ENCODE assay signal across 8 cellular contexts in the genomic region with DNA sequence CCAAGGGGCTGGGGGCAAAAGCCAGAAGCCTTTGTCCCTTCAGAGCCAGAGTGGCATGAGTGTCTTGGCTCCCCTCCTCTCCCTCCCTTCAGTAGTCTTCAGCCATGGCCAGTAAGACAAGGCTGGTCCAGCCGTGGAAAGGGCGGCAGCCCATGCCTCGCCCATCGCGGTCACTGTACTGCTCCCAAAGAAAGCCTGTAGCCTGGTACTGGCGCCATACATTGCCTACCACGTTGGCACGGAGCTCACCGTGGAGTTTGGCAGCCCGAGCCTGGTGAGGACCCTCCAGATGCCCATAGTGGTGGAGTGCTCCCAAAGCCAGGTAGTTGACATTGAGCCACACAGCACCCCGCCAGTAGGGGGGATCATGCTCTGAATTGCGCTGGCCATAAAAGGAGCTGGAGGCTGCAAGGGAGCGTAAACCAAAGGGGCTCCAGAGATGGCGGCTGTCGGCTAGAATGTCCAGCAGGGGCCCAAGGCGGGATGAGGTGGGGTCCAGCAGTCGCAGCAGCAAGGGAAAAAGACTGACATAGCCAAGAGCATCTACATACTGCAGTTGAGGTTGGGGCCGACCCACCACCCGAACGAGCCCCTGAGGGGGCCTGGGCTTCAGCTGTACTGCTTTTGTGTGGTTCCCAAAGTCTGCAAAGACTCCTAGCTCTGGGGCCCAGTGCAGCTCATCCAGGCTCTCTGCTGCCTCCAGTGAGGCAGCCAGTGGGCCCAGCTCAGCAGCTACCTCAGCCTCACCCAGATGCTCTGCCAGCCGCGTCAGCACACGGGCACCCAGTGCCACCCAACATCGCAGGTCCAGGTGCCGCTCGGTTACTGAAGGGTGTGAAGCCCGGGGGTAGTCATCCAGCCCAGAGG. TPM values are rescaled to one million over a fixed set of nuclear protein-coding genes. Genes with fewer than 3 reads are reported as not detected.
DNase-seq lines count a peak whose midpoint lies in the region; TF ChIP-seq lines count a peak whose summit lies in the region.
"Had no signal": no experiment of that assay in that cellular context is flagged by ENCODE, and none has a peak within 500 bp of the region (broad histone marks: within the 10 kb centered on the region; RNA-seq: fewer than 3 reads in every experiment).

No MANE protein-coding gene starts in this region.

- no peak overlapping the region for H3K27ac ChIP-seq in mesendoderm (ENCODE audit: low read depth, low read length)
- H3K27ac ChIP-seq: heart right ventricle had no signal

- H2BK120ac ChIP-seq in mesendoderm (ENCODE audit: low read depth, low read length): no peak overlapping the region

- H4K8ac ChIP-seq in mesendoderm (ENCODE audit: low read depth, low read length): no peak overlapping the region

- H3K4me1 ChIP-seq in mesendoderm (ENCODE audit: control insufficient read depth, low read depth, low read length): peaks cover 4% of the 10 kb centered on the region

- H3K27me3 ChIP-seq in mesendoderm (ENCODE audit: insufficient read depth, low read length, poor library complexity): no peaks in the 10 kb centered on the region
- H3K27me3 ChIP-seq: heart right ventricle had no signal

- H3K56ac ChIP-seq in mesendoderm (ENCODE audit: low read length): no peak overlapping the region

- H2BK5ac ChIP-seq in mesendoderm (ENCODE audit: low read length): no peak overlapping the region

- no peak overlapping the region for H3K4me3 ChIP-seq in mesendoderm (ENCODE audit: low read length)
- H3K4me3 ChIP-seq: heart right ventricle had no signal

- H2AK5ac ChIP-seq in mesendoderm (ENCODE audit: low read length): no peak overlapping the region

- DNase-seq in DMS 273 (lab: John Stamatoyannopoulos, UW; ENCODE audit: unreplicated experiment) (peak; percentile 48), DMS 273 treated with DMSO at 0.1 percent for 48 hours (lab: John Stamatoyannopoulos, UW) (no peak), mesendoderm (peak; percentile 70)
- no peak for DNase-seq in activated CD4-positive, CD25-positive, alpha-beta regulatory T cell (lab: John Stamatoyannopoulos, UW)
- no peak for DNase-seq in effector CD8-positive, alpha-beta T cell (lab: John Stamatoyannopoulos, UW)
- DNase-seq: heart right ventricle, NCI-H226 had no signal

- no peak overlapping the region for H3K4ac ChIP-seq in mesendoderm (ENCODE audit: low read depth, low read length)

- no peak overlapping the region for H3K23ac ChIP-seq in mesendoderm (ENCODE audit: low read length)

- no peak overlapping the region for H3K9ac ChIP-seq in mesendoderm (ENCODE audit: low read length)

- no CpG with 5 or more reads among the region's 27 CpGs for WGBS in mesendoderm (ENCODE audit: extremely low coverage, insufficient coverage, low lambda C conversion rate)

- peaks cover 3% of the 10 kb centered on the region for H3K36me3 ChIP-seq in mesendoderm (ENCODE audit: control insufficient read depth, insufficient read depth, low read length)

- no peak overlapping the region for H3K18ac ChIP-seq in mesendoderm (ENCODE audit: low read length)

- H3K4me2 ChIP-seq in mesendoderm (ENCODE audit: low read length): no peak overlapping the region

- peaks cover 10% of the 10 kb centered on the region for H3K79me1 ChIP-seq in mesendoderm (ENCODE audit: low read length)

- H3K79me2 ChIP-seq in mesendoderm (ENCODE audit: control insufficient read depth, insufficient read depth, low read length): peaks cover 15% of the 10 kb centered on the region

- no peak overlapping the region for H2BK15ac ChIP-seq in mesendoderm (replicated peaks; ENCODE audit: low read depth)

- H4K5ac ChIP-seq in mesendoderm (ENCODE audit: low read length): no peak overlapping the region

TF ChIP-seq in PFSK-1, 5 proteins besides CTCF, POLR2A, EP300 and RAD21:
- TF ChIP-seq POLR2AphosphoS5 (IDR thresholded peaks at IDR 0.05; ENCODE audit: low read depth, low read length) (peak; percentile 15; the same call in 1 of the 2 replicates), TAF1 (IDR thresholded peaks at IDR 0.05; ENCODE audit: borderline replicate concordance, insufficient read depth, low read length) (no peak)

RNA-seq across cellular contexts. Expression of a gene that starts 3.2 kb away (rescaled TPM):
- 81.4 TPM for polyA plus RNA-seq in PFSK-1 (2012; ENCODE audit: insufficient read length, low read depth)
- polyA plus RNA-seq in mesendoderm (2013, experiment 1 of 2): 46.3 TPM
- polyA plus RNA-seq in mesendoderm (2013, experiment 2 of 2): 45.2 TPM

RNA-seq across cellular contexts. Expression of a gene that starts 3.8 kb away (rescaled TPM):
- polyA plus RNA-seq in PFSK-1 (2012; ENCODE audit: insufficient read length, low read depth): 53.8 TPM
- 28.9 TPM for polyA plus RNA-seq in mesendoderm (2013, experiment 1 of 2)
- polyA plus RNA-seq in mesendoderm (2013, experiment 2 of 2): 30.5 TPM

RNA-seq across cellular contexts. Expression of a gene that starts 6.5 kb away (rescaled TPM):
- 28.0 TPM for polyA plus RNA-seq in PFSK-1 (2012; ENCODE audit: insufficient read length, low read depth)
- 11.3 TPM for polyA plus RNA-seq in mesendoderm (2013, experiment 1 of 2)
- 11.5 TPM for polyA plus RNA-seq in mesendoderm (2013, experiment 2 of 2)

RNA-seq across cellular contexts. Expression of a gene that starts 11.1 kb away (rescaled TPM):
- 142 TPM for polyA plus RNA-seq in PFSK-1 (2012; ENCODE audit: insufficient read length, low read depth)
- 70.2 TPM for polyA plus RNA-seq in mesendoderm (2013, experiment 1 of 2)
- polyA plus RNA-seq in mesendoderm (2013, experiment 2 of 2): 67.5 TPM

RNA-seq across cellular contexts. Expression of a gene that starts 19.7 kb away (rescaled TPM):
- polyA plus RNA-seq in PFSK-1 (2012; ENCODE audit: insufficient read length, low read depth): 24.4 TPM
- 32.8 TPM for polyA plus RNA-seq in mesendoderm (2013, experiment 1 of 2)
- polyA plus RNA-seq in mesendoderm (2013, experiment 2 of 2): 32.7 TPM

Comparison
In these comparisons a context has a peak if more than half of its experiments do, and no peak if none do; other contexts are left out.
1. DNase-seq: peak in DMS 273 (single experiment) and mesendoderm (single experiment); none in DMS 273 treated with DMSO at 0.1 percent for 48 hours (single experiment), activated CD4-positive, CD25-positive, alpha-beta regulatory T cell (0 of 4) and effector CD8-positive, alpha-beta T cell (single experiment).